ENCODE assay signal across 12 cellular contexts in genomic region chr7:4416436-4417092, GRCh38.
DNase-seq lines count a peak whose midpoint lies in the region; TF ChIP-seq lines count a peak whose summit lies in the region.
"Had no signal": no experiment of that assay in that cellular context is flagged by ENCODE, and none has a peak within 500 bp of the region (broad histone marks: within the 10 kb centered on the region; RNA-seq: fewer than 3 reads in every experiment).

No MANE protein-coding gene starts in this region.

- no peak overlapping the region for H3K4me3 Mint-ChIP-seq in osteocyte (ENCODE audit: unreplicated experiment)

- TF ChIP-seq CTCF in mammary epithelial cell (conservative IDR thresholded peaks at IDR 0.05 in 1 of 2, IDR thresholded peaks at IDR 0.05 in 1 of 2; ENCODE audit: extremely low read depth in 1 of 2, insufficient read depth in 1 of 2, low read depth in 1 of 2, low read length in 2 of 2) = no peak
- TF ChIP-seq CTCF in osteocyte (IDR thresholded peaks at IDR 0.05) = no peak

- in situ Hi-C loops in mammary epithelial cell (cut with MboI; ENCODE audit: low sequenced_read_pairs in 2 of 2) = no loop called here

- no peaks in the 10 kb centered on the region for H3K79me2 ChIP-seq in mammary epithelial cell (ENCODE audit: insufficient read depth, low read length)

- dilution Hi-C loops in mammary epithelial cell (cut with HindIII; ENCODE audit: low sequenced_read_pairs) = no loop called here

- BruUV-seq in mammary epithelial cell (replicated peaks; lab: Mats Ljungman, UMichigan) = no TSS peak

- H3K4me1 Mint-ChIP-seq in osteocyte (ENCODE audit: unreplicated experiment) = no peaks in the 10 kb centered on the region

- H3K4me3 ChIP-seq in mammary epithelial cell (replicated peaks in 1 of 3; ENCODE audit: insufficient read depth in 1 of 3, low read depth in 2 of 3, low read length in 3 of 3) = no peak overlapping the region

- no peaks in the 10 kb centered on the region for H4K20me1 ChIP-seq in mammary epithelial cell (ENCODE audit: insufficient read depth, low read length)

- intact Hi-C loops in mammary epithelial cell (cut with micrococcal nuclease) = loop anchor here (2.0 kb wide), 1 partner anchor 1116 kb away; the partner anchor contains the start of gene SDK1

- no peaks in the 10 kb centered on the region for H3K36me3 ChIP-seq in mammary epithelial cell (ENCODE audit: insufficient read depth, low read length)

- H3K27ac Mint-ChIP-seq in osteocyte (ENCODE audit: unreplicated experiment) = no peak overlapping the region
- H3K27ac Mint-ChIP-seq: stimulated activated naive CD8-positive, alpha-beta T cell treated with anti-CD3 and anti-CD28 coated beads, Interleukin-15, Interleukin-2, amounts not matched to agents 100 ng/mL and 50 ng/mL, for 24 hours had no signal

- peak; percentile 43 for DNase-seq in DMS79 treated with DMSO at 0.1 percent for 48 hours (lab: John Stamatoyannopoulos, UW)
- no peak for DNase-seq in DMS79 (lab: John Stamatoyannopoulos, UW)
- peak; percentile 50 for DNase-seq in NCI-H146 treated with DMSO at 0.1 percent for 48 hours (lab: John Stamatoyannopoulos, UW; ENCODE audit: unreplicated experiment)
- DNase-seq in mammary epithelial cell = peak; percentile 22
- peak; percentile 21 for DNase-seq in osteocyte (ENCODE audit: extremely low spot score, unreplicated experiment)
- DNase-seq in SKM-1 (lab: John Stamatoyannopoulos, UW; ENCODE audit: unreplicated experiment) = no peak
- no peak for DNase-seq in stimulated activated CD4-positive, alpha-beta T cell treated with anti-CD3 and anti-CD28 coated beads, Interleukin-2, amount 100 ng/mL, for 48 hours
- DNase-seq in kidney glomerular epithelial cell (lab: John Stamatoyannopoulos, UW) = no peak
- DNase-seq: 8988T, cerebellar nuclear complex, GOT3 had no signal

- H3K9ac ChIP-seq in mammary epithelial cell (ENCODE audit: insufficient read depth, low read length) = no peak overlapping the region

- H3K4me2 ChIP-seq in mammary epithelial cell (ENCODE audit: insufficient read depth, low read depth, low read length) = no peak overlapping the region

- CTCF ChIA-PET in mammary epithelial cell (lab: Charles Lee; ENCODE audit: low non-redundant PET) = no interaction called here

- no peak overlapping the region for H2AFZ ChIP-seq in mammary epithelial cell (ENCODE audit: low read depth, low read length)

- no peaks in the 10 kb centered on the region for H3K4me1 ChIP-seq in mammary epithelial cell (ENCODE audit: insufficient read depth, low read length)

- H3K9me3 Mint-ChIP-seq in osteocyte (ENCODE audit: unreplicated experiment) = peaks cover 43% of the 10 kb centered on the region

- no peaks in the 10 kb centered on the region for H3K27me3 Mint-ChIP-seq in osteocyte (ENCODE audit: unreplicated experiment)

- H3K27me3 ChIP-seq in mammary epithelial cell (ENCODE audit: insufficient read depth, low read length) = no peaks in the 10 kb centered on the region

- no peaks in the 10 kb centered on the region for H3K9me3 ChIP-seq in mammary epithelial cell (replicated peaks; ENCODE audit: insufficient read depth, low read length)

- no peaks in the 10 kb centered on the region for H3K36me3 Mint-ChIP-seq in osteocyte (ENCODE audit: unreplicated experiment)

- no peak overlapping the region for H3K27ac ChIP-seq in mammary epithelial cell (ENCODE audit: insufficient read depth, low read depth, low read length)

- 28% methylated on average over 21 of the region's 25 CpGs for WGBS in mammary epithelial cell (ENCODE audit: low coverage, missing lambda C conversion rate)

Comparison
In these comparisons a context has a peak if more than half of its experiments do, and no peak if none do; other contexts are left out.
1. DNase-seq: peak in DMS79 treated with DMSO at 0.1 percent for 48 hours (single experiment), NCI-H146 treated with DMSO at 0.1 percent for 48 hours (single experiment), mammary epithelial cell (single experiment) and osteocyte (single experiment); none in DMS79 (single experiment), SKM-1 (single experiment), stimulated activated CD4-positive, alpha-beta T cell treated with anti-CD3 and anti-CD28 coated beads, Interleukin-2, amount 100 ng/mL, for 48 hours (0 of 2) and kidney glomerular epithelial cell (single experiment).